In the genomic region with DNA sequence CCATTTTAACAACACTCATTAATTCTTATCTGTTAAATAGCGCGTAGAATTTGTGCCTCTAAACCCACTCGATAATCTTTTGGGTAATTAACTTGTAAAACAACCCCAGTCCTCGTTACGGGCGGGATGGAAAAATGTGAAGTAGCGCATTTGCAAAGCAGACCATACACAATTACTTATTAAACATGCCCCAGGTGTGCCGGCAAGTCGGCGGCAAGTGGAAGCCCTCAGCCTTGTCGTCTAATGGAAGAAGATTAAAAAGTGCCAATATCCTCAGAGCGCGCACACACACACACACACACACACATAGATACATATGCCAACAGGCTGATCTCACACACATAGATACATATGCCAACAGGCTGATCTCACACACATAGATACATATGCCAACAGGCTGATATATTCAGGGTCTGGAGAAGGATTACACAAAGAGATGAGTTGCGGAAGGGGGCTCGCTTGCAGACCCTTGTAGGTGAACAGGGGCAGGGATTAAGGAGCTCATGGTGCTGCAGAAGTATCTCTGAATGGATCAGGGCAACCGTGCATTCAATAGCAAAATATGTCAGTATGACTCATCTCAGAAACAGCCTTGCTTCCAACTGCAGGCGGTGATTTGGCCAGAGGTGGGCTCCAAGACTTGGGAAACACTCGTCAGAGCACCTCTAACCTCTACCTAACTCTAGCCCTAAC, we compare ENCODE assay signal across 1 cellular context.
TF ChIP-seq lines count a peak whose summit lies in the region.

No MANE protein-coding gene starts in this region.

TF ChIP-seq in GM12878, 131 proteins besides CTCF, POLR2A, EP300 and RAD21 (continued from another document):
- TF ChIP-seq, protein P1, sequence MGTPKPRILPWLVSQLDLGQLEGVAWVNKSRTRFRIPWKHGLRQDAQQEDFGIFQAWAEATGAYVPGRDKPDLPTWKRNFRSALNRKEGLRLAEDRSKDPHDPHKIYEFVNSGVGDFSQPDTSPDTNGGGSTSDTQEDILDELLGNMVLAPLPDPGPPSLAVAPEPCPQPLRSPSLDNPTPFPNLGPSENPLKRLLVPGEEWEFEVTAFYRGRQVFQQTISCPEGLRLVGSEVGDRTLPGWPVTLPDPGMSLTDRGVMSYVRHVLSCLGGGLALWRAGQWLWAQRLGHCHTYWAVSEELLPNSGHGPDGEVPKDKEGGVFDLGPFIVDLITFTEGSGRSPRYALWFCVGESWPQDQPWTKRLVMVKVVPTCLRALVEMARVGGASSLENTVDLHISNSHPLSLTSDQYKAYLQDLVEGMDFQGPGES (IDR thresholded peaks at IDR 0.05), result no peak
- TF ChIP-seq RBBP5 (conservative IDR thresholded peaks at IDR 0.05) (no peak), GABPA (IDR thresholded peaks at IDR 0.05; ENCODE audit: low read depth) (no peak), ZNF622 (IDR thresholded peaks at IDR 0.05) (no peak), KLF5 (IDR thresholded peaks at IDR 0.05; ENCODE audit: partially characterized antibody) (no peak), BHLHE40 (IDR thresholded peaks at IDR 0.05; ENCODE audit: borderline replicate concordance in 1 of 2, low read depth in 2 of 2, low read length in 1 of 2) (no peak)
